9 cellular contexts compared by ENCODE assay signal in genomic region chr12:69688496-69689427, GRCh38. TPM values are rescaled to one million over a fixed set of nuclear protein-coding genes. Genes with fewer than 3 reads are reported as not detected.
DNase-seq lines count a peak whose midpoint lies in the region; ATAC-seq and TF ChIP-seq lines count a peak whose summit lies in the region.
"Had no signal": no experiment of that assay in that cellular context is flagged by ENCODE, and none has a peak within 500 bp of the region (broad histone marks: within the 10 kb centered on the region; RNA-seq: fewer than 3 reads in every experiment).

No MANE protein-coding gene starts in this region.

- no peak overlapping the region for H3K4me2 ChIP-seq in Karpas-422 (ENCODE audit: low read depth, low read length, poor library complexity, severe bottlenecking)
- H3K4me2 ChIP-seq: BLaER1 had no signal

- no peaks in the 10 kb centered on the region for H3K9me2 ChIP-seq in Karpas-422 (replicated peaks; ENCODE audit: insufficient read depth, low read length)

- ATAC-seq in HG03159 (IDR thresholded peaks at IDR 0.05; ENCODE audit: unreplicated experiment), result no peak

- H3K36me3 ChIP-seq in Karpas-422 (ENCODE audit: insufficient read depth, low read length) (no peaks in the 10 kb centered on the region), ovary (no peaks in the 10 kb centered on the region)
- H3K36me3 ChIP-seq: BLaER1 had no signal

- intact Hi-C loops in ovary (cut with DNase I), result no loop called here

- H3K4me3 ChIP-seq in Karpas-422 (ENCODE audit: low read length) (no peak overlapping the region), fibroblast of pulmonary artery (replicated peaks; ENCODE audit: low read depth, low read length) (no peak overlapping the region), ovary (no peak overlapping the region)
- H3K4me3 ChIP-seq: BLaER1 had no signal

- 38 to 61% (median 58%) methylated on average over 14 of the region's 14 CpGs for WGBS in ovary, 3 donors

- TF ChIP-seq CTCF in fibroblast of pulmonary artery (IDR thresholded peaks at IDR 0.05; ENCODE audit: low read length, missing control alignments) (no peak), ovary (IDR thresholded peaks at IDR 0.05) (no peak)

- H2AFZ ChIP-seq in Karpas-422 (ENCODE audit: low read length), result no peak overlapping the region

- TF ChIP-seq POLR2A in ovary (IDR thresholded peaks at IDR 0.05), result no peak

- TF ChIP-seq EP300 in ovary (IDR thresholded peaks at IDR 0.05), result no peak

- DNase-seq in NCI-H2227 (lab: John Stamatoyannopoulos, UW; ENCODE audit: unreplicated experiment), result peak; percentile 14
- no peak for DNase-seq in NCI-H2227 treated with DMSO at 0.1 percent for 48 hours (lab: John Stamatoyannopoulos, UW)
- DNase-seq in Karpas-422, result peak; percentile 43
- DNase-seq in activated CD8-positive, alpha-beta memory T cell treated with anti-CD3 and anti-CD28 coated beads, Interleukin-2, amount 50 U/mL, for 48 hours, result peak; percentile 52
- peak; percentile 90 for DNase-seq in fibroblast of pulmonary artery (ENCODE audit: low read depth)
- DNase-seq in ovary, result peak; percentile 10 to 41 (median 17)
- DNase-seq in cortex of kidney (lab: John Stamatoyannopoulos, UW), result no peak

- H3K9ac ChIP-seq in Karpas-422 (ENCODE audit: low read length), result no peak overlapping the region
- H3K9ac ChIP-seq: BLaER1 had no signal

- H3K27me3 ChIP-seq in Karpas-422 (ENCODE audit: low read length) (0 out of 2 replicates have a peak, but pooled peaks cover 3% of the 10 kb centered on the region), ovary (no peaks in the 10 kb centered on the region)
- H3K27me3 ChIP-seq: BLaER1 had no signal

- H3K9me3 ChIP-seq in Karpas-422 (ENCODE audit: low read length), result no peaks in the 10 kb centered on the region
- H3K9me3 ChIP-seq in ovary, result no peaks in the 10 kb centered on the region
- H3K9me3 ChIP-seq: BLaER1 had no signal

- H3K4me1 ChIP-seq in Karpas-422 (ENCODE audit: low read length) (peaks cover 6% of the 10 kb centered on the region), ovary (ENCODE audit: insufficient read depth) (no peaks in the 10 kb centered on the region)
- H3K4me1 ChIP-seq: BLaER1 had no signal

- no peak overlapping the region for H3K27ac ChIP-seq in Karpas-422 (ENCODE audit: low read length)
- no peak overlapping the region for H3K27ac ChIP-seq in ovary
- H3K27ac ChIP-seq: BLaER1 had no signal

- no peaks in the 10 kb centered on the region for H3K79me2 ChIP-seq in Karpas-422 (ENCODE audit: low read length)

- H4K20me1 ChIP-seq in Karpas-422 (ENCODE audit: insufficient read depth, low read depth, low read length), result no peaks in the 10 kb centered on the region
- H4K20me1 ChIP-seq: BLaER1 had no signal

RNA-seq across cellular contexts. Expression of gene BEST3, which starts 10.3 kb away (rescaled TPM):
- total RNA-seq in Karpas-422 (2014; rRNA removed; shearing (Covaris generic); ENCODE audit: low replicate concordance), result not detected in 2 replicates
- total RNA-seq in ovary, result not detected
- polyA plus RNA-seq in ovary, result under 1 TPM in 1 of 2 donors, not detected in 1; 0.10 TPM

RNA-seq across cellular contexts. Expression of gene RAB3IP, which starts 49.9 kb away (rescaled TPM):
- total RNA-seq in Karpas-422 (2014; rRNA removed; shearing (Covaris generic); ENCODE audit: low replicate concordance), result 22.2 and 25.3 TPM in 2 replicates
- total RNA-seq in ovary, result 10 to 100 TPM in 3 of 7 donors, 1 to 10 TPM in 4; 5.4 to 31.7 (median 9.6) TPM
- polyA plus RNA-seq in ovary, result 1 to 10 TPM; 3.9 to 6.3 TPM

Comparison
In these comparisons a context has a peak if more than half of its experiments do, and no peak if none do; other contexts are left out.
1. DNase-seq: peak in NCI-H2227 (single experiment), Karpas-422 (single experiment), activated CD8-positive, alpha-beta memory T cell treated with anti-CD3 and anti-CD28 coated beads, Interleukin-2, amount 50 U/mL, for 48 hours (single experiment), fibroblast of pulmonary artery (single experiment) and ovary (5 of 5); none in NCI-H2227 treated with DMSO at 0.1 percent for 48 hours (single experiment) and cortex of kidney (single experiment).